In genomic region chr6:158206740-158207451, GRCh38 we compare ENCODE assay signal across 1 cellular context.
TF ChIP-seq lines count a peak whose summit lies in the region.

No MANE protein-coding gene starts in this region.

TF ChIP-seq in SK-N-SH, 30 proteins besides CTCF, POLR2A, EP300 and RAD21 (continued from another document):
- no peak for TF ChIP-seq POLR2AphosphoS5 (IDR thresholded peaks at IDR 0.05; ENCODE audit: low read depth, low read length)
- TF ChIP-seq PBX3 (IDR thresholded peaks at IDR 0.05) = no peak
